1 cellular context compared by ENCODE assay signal in the genomic region with DNA sequence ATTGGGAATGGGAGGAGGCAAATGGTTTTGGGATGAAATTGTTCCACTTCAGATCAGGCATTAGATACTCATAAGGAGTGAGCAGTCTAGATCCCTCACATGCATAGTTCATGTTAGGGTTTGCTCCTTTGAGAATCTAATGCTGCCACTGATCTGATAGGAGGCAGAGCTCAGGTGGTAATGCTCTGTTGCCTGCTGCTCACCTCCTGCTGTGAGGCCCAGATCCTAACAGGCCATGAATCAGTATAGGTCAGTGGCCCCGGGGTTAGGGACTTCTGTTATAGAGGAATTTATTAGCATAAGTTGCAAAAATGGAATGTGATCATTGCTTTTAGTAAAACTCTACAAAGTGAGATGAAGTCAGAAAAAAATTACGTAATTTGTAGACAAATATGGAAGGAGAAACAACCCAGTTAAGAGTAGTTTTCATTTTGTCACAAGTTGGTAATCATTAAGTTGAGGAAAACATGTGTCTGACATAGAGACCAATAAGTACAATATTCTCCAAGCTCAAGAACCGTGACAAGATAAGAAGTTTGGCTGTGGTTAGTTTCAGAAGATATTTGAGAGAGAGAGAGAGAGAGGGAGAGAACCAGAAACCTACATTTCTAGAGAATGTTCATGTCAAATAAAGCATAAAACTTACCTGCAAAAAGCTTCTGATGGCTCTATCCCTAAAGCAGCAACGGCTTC.
TF ChIP-seq lines count a peak whose summit lies in the region.

No MANE protein-coding gene starts in this region.

TF ChIP-seq in WTC11, 78 proteins besides CTCF, POLR2A, EP300 and RAD21 (continued from another document):
- TF ChIP-seq, protein P1, sequence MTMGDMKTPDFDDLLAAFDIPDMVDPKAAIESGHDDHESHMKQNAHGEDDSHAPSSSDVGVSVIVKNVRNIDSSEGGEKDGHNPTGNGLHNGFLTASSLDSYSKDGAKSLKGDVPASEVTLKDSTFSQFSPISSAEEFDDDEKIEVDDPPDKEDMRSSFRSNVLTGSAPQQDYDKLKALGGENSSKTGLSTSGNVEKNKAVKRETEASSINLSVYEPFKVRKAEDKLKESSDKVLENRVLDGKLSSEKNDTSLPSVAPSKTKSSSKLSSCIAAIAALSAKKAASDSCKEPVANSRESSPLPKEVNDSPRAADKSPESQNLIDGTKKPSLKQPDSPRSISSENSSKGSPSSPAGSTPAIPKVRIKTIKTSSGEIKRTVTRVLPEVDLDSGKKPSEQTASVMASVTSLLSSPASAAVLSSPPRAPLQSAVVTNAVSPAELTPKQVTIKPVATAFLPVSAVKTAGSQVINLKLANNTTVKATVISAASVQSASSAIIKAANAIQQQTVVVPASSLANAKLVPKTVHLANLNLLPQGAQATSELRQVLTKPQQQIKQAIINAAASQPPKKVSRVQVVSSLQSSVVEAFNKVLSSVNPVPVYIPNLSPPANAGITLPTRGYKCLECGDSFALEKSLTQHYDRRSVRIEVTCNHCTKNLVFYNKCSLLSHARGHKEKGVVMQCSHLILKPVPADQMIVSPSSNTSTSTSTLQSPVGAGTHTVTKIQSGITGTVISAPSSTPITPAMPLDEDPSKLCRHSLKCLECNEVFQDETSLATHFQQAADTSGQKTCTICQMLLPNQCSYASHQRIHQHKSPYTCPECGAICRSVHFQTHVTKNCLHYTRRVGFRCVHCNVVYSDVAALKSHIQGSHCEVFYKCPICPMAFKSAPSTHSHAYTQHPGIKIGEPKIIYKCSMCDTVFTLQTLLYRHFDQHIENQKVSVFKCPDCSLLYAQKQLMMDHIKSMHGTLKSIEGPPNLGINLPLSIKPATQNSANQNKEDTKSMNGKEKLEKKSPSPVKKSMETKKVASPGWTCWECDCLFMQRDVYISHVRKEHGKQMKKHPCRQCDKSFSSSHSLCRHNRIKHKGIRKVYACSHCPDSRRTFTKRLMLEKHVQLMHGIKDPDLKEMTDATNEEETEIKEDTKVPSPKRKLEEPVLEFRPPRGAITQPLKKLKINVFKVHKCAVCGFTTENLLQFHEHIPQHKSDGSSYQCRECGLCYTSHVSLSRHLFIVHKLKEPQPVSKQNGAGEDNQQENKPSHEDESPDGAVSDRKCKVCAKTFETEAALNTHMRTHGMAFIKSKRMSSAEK (CRISPR knock-in tag; IDR thresholded peaks at IDR 0.05; ENCODE audit: borderline replicate concordance) = no peak
